In the genomic region with DNA sequence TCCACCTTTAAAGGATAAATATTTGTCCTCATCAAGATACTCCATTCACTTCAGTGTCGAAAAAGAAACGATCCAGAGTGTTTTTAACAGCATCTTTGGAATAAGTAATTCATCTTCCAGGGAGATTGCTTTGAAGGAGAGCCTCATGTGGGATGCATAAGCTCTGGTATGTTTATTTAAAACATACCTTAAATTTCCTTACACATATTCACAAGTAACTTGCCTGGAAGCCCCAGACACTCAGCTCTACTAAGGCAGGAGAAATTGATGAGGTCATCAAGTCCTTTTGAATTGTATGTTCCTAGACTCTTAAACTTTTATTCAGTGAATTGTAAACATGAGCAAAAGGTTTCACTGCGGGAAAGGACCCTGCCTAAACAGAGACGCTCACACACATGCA, we compare ENCODE assay signal across 1 cellular context.
TF ChIP-seq lines count a peak whose summit lies in the region.

No MANE protein-coding gene starts in this region.

TF ChIP-seq in GM23338, 12 proteins besides CTCF, POLR2A, EP300 and RAD21 (continued from another document):
- TF ChIP-seq, protein P1, sequence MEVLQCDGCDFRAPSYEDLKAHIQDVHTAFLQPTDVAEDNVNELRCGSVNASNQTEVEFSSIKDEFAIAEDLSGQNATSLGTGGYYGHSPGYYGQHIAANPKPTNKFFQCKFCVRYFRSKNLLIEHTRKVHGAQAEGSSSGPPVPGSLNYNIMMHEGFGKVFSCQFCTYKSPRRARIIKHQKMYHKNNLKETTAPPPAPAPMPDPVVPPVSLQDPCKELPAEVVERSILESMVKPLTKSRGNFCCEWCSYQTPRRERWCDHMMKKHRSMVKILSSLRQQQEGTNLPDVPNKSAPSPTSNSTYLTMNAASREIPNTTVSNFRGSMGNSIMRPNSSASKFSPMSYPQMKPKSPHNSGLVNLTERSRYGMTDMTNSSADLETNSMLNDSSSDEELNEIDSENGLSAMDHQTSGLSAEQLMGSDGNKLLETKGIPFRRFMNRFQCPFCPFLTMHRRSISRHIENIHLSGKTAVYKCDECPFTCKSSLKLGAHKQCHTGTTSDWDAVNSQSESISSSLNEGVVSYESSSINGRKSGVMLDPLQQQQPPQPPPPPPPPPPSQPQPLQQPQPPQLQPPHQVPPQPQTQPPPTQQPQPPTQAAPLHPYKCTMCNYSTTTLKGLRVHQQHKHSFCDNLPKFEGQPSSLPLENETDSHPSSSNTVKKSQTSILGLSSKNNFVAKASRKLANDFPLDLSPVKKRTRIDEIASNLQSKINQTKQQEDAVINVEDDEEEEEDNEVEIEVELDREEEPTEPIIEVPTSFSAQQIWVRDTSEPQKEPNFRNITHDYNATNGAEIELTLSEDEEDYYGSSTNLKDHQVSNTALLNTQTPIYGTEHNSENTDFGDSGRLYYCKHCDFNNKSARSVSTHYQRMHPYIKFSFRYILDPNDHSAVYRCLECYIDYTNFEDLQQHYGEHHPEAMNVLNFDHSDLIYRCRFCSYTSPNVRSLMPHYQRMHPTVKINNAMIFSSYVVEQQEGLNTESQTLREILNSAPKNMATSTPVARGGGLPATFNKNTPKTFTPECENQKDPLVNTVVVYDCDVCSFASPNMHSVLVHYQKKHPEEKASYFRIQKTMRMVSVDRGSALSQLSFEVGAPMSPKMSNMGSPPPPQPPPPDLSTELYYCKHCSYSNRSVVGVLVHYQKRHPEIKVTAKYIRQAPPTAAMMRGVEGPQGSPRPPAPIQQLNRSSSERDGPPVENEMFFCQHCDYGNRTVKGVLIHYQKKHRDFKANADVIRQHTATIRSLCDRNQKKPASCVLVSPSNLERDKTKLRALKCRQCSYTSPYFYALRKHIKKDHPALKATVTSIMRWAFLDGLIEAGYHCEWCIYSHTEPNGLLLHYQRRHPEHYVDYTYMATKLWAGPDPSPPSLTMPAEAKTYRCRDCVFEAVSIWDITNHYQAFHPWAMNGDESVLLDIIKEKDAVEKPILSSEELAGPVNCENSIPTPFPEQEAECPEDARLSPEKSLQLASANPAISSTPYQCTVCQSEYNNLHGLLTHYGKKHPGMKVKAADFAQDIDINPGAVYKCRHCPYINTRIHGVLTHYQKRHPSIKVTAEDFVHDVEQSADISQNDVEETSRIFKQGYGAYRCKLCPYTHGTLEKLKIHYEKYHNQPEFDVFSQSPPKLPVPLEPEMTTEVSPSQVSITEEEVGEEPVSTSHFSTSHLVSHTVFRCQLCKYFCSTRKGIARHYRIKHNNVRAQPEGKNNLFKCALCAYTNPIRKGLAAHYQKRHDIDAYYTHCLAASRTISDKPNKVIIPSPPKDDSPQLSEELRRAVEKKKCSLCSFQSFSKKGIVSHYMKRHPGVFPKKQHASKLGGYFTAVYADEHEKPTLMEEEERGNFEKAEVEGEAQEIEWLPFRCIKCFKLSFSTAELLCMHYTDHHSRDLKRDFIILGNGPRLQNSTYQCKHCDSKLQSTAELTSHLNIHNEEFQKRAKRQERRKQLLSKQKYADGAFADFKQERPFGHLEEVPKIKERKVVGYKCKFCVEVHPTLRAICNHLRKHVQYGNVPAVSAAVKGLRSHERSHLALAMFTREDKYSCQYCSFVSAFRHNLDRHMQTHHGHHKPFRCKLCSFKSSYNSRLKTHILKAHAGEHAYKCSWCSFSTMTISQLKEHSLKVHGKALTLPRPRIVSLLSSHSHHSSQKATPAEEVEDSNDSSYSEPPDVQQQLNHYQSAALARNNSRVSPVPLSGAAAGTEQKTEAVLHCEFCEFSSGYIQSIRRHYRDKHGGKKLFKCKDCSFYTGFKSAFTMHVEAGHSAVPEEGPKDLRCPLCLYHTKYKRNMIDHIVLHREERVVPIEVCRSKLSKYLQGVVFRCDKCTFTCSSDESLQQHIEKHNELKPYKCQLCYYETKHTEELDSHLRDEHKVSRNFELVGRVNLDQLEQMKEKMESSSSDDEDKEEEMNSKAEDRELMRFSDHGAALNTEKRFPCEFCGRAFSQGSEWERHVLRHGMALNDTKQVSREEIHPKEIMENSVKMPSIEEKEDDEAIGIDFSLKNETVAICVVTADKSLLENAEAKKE (CRISPR knock-in tag; IDR thresholded peaks at IDR 0.05), result no peak
- TF ChIP-seq EZH2phosphoT487 (IDR thresholded peaks at IDR 0.05; ENCODE audit: unreplicated experiment) (no peak), CREB1 (CRISPR knock-in tag; IDR thresholded peaks at IDR 0.05; ENCODE audit: low read depth) (no peak), ZNF331 (CRISPR knock-in tag; IDR thresholded peaks at IDR 0.05; ENCODE audit: low read depth) (no peak), POLR2AphosphoS5 (IDR thresholded peaks at IDR 0.05; ENCODE audit: low read depth) (no peak), ZNF114 (CRISPR knock-in tag; IDR thresholded peaks at IDR 0.05) (no peak), NANOG (IDR thresholded peaks at IDR 0.05; ENCODE audit: borderline replicate concordance) (no peak)
- TF ChIP-seq, protein P2, sequence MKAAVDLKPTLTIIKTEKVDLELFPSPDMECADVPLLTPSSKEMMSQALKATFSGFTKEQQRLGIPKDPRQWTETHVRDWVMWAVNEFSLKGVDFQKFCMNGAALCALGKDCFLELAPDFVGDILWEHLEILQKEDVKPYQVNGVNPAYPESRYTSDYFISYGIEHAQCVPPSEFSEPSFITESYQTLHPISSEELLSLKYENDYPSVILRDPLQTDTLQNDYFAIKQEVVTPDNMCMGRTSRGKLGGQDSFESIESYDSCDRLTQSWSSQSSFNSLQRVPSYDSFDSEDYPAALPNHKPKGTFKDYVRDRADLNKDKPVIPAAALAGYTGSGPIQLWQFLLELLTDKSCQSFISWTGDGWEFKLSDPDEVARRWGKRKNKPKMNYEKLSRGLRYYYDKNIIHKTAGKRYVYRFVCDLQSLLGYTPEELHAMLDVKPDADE (IDR thresholded peaks at IDR 0.05), result no peak
- TF ChIP-seq, protein P3, sequence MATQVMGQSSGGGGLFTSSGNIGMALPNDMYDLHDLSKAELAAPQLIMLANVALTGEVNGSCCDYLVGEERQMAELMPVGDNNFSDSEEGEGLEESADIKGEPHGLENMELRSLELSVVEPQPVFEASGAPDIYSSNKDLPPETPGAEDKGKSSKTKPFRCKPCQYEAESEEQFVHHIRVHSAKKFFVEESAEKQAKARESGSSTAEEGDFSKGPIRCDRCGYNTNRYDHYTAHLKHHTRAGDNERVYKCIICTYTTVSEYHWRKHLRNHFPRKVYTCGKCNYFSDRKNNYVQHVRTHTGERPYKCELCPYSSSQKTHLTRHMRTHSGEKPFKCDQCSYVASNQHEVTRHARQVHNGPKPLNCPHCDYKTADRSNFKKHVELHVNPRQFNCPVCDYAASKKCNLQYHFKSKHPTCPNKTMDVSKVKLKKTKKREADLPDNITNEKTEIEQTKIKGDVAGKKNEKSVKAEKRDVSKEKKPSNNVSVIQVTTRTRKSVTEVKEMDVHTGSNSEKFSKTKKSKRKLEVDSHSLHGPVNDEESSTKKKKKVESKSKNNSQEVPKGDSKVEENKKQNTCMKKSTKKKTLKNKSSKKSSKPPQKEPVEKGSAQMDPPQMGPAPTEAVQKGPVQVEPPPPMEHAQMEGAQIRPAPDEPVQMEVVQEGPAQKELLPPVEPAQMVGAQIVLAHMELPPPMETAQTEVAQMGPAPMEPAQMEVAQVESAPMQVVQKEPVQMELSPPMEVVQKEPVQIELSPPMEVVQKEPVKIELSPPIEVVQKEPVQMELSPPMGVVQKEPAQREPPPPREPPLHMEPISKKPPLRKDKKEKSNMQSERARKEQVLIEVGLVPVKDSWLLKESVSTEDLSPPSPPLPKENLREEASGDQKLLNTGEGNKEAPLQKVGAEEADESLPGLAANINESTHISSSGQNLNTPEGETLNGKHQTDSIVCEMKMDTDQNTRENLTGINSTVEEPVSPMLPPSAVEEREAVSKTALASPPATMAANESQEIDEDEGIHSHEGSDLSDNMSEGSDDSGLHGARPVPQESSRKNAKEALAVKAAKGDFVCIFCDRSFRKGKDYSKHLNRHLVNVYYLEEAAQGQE (IDR thresholded peaks at IDR 0.05; ENCODE audit: unreplicated experiment), result no peak
TF ChIP-seq in GM23338: peak in this region for 0.
